ENCODE assay signal across 24 cellular contexts in the genomic region with DNA sequence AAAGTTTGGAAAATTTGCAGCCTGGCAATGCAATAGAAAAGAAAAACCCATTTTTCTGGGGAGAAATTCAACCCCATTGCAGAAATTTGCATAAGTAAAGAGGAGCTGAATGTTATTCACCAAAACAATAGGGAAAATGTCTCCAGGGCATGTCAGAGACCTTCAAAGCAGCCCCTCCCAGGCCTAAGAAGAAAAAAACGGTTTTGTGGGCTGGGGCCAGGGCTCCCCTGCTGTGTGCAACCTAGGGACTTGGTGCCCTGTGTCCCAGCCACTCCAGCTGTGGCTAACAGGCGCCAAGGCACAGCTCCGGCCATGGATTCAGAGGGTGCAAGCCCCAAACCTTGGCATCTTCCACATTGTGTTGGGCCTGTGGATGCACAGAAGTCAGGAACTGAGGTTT.
"Had no signal": no experiment of that assay in that cellular context is flagged by ENCODE, and none has a peak within 500 bp of the region (broad histone marks: within the 10 kb centered on the region; RNA-seq: fewer than 3 reads in every experiment).

No MANE protein-coding gene starts in this region.

- H3K27me3 Mint-ChIP-seq: activated CD4-positive, alpha-beta memory T cell treated with anti-CD3 and anti-CD28 coated beads, Interleukin-2, amount 10 ng/mL, durations not matched to agents 7 days and 5 days; activated CD4-positive, alpha-beta T cell treated with anti-CD3 and anti-CD28 coated beads for 36 hours; activated naive CD4-positive, alpha-beta T cell treated with anti-CD3 and anti-CD28 coated beads, Interleukin-2, amount 10 ng/mL, durations not matched to agents 7 days and 5 days; activated naive CD8-positive, alpha-beta T cell treated with anti-CD3 and anti-CD28 coated beads for 36 hours had no signal

- H3K4me2 ChIP-seq: SK-N-SH had no signal

- H3K27ac ChIP-seq: brain microvascular endothelial cell, cardiac muscle cell, Peyer's patch, RWPE1, SJCRH30, VCaP had no signal

- H3K27me3 ChIP-seq: brain microvascular endothelial cell, cardiac muscle cell, Peyer's patch, SJCRH30 had no signal

- H3K4me3 Mint-ChIP-seq: activated CD4-positive, alpha-beta memory T cell treated with anti-CD3 and anti-CD28 coated beads, Interleukin-2, amount 10 ng/mL, durations not matched to agents 7 days and 5 days; activated CD4-positive, alpha-beta T cell treated with anti-CD3 and anti-CD28 coated beads for 36 hours; activated naive CD4-positive, alpha-beta T cell treated with anti-CD3 and anti-CD28 coated beads, Interleukin-2, amount 10 ng/mL, durations not matched to agents 7 days and 5 days; activated naive CD8-positive, alpha-beta T cell treated with anti-CD3 and anti-CD28 coated beads for 36 hours had no signal

- H3K4me3 ChIP-seq: cardiac muscle cell, Peyer's patch, SJCRH30 had no signal

- H3K9ac ChIP-seq: SK-N-SH had no signal

- ATAC-seq: activated CD4-positive, alpha-beta T cell treated with anti-CD3 and anti-CD28 coated beads for 36 hours had no signal

- H3K27ac Mint-ChIP-seq: activated CD4-positive, alpha-beta memory T cell treated with anti-CD3 and anti-CD28 coated beads, Interleukin-2, amount 10 ng/mL, durations not matched to agents 7 days and 5 days; activated CD4-positive, alpha-beta T cell treated with anti-CD3 and anti-CD28 coated beads for 36 hours; activated naive CD4-positive, alpha-beta T cell treated with anti-CD3 and anti-CD28 coated beads, Interleukin-2, amount 10 ng/mL, durations not matched to agents 7 days and 5 days; activated naive CD8-positive, alpha-beta T cell treated with anti-CD3 and anti-CD28 coated beads for 36 hours; activated T-helper 2 cell treated with anti-CD3 and anti-CD28 coated beads, Interferon-gamma antibody, Interleukin-2, Interleukin-4, amounts not matched to agents 10 μg/mL and 5 μg/mL and 100 μg/mL, durations not matched to agents 14 hours and 24 hours and 36 hours had no signal

- H3K36me3 ChIP-seq: brain microvascular endothelial cell, cardiac muscle cell, Peyer's patch, SJCRH30 had no signal

- H3K4me1 ChIP-seq: Peyer's patch, SJCRH30 had no signal

- H3K9me2 ChIP-seq: SK-N-SH had no signal

- H3K4me1 Mint-ChIP-seq: activated CD4-positive, alpha-beta memory T cell treated with anti-CD3 and anti-CD28 coated beads, Interleukin-2, amount 10 ng/mL, durations not matched to agents 7 days and 5 days; activated CD4-positive, alpha-beta T cell treated with anti-CD3 and anti-CD28 coated beads for 36 hours; activated naive CD4-positive, alpha-beta T cell treated with anti-CD3 and anti-CD28 coated beads, Interleukin-2, amount 10 ng/mL, durations not matched to agents 7 days and 5 days; activated naive CD8-positive, alpha-beta T cell treated with anti-CD3 and anti-CD28 coated beads for 36 hours had no signal

- H3K36me3 Mint-ChIP-seq: activated naive CD4-positive, alpha-beta T cell treated with anti-CD3 and anti-CD28 coated beads, Interleukin-2, amount 10 ng/mL, durations not matched to agents 7 days and 5 days; activated naive CD8-positive, alpha-beta T cell treated with anti-CD3 and anti-CD28 coated beads for 36 hours had no signal

- H3K9me3 ChIP-seq: Peyer's patch, SJCRH30, SK-N-SH had no signal

- DNase-seq: activated CD4-positive, alpha-beta memory T cell treated with anti-CD3 and anti-CD28 coated beads, Interleukin-2, amount 10 ng/mL, durations not matched to agents 7 days and 5 days; activated CD4-positive, alpha-beta T cell treated with anti-CD3 and anti-CD28 coated beads for 36 hours; activated CD4-positive, alpha-beta T cell treated with anti-CD3 and anti-CD28 coated beads, Interleukin-2, amount 50 U/mL, for 1 hour; activated gamma-delta T cell treated with Interleukin-2 at 50 U/mL for 16 hours; activated naive CD4-positive, alpha-beta T cell treated with anti-CD3 and anti-CD28 coated beads, Interleukin-2, amount 10 ng/mL, durations not matched to agents 7 days and 5 days; activated naive CD8-positive, alpha-beta T cell treated with anti-CD3 and anti-CD28 coated beads for 36 hours; activated T-cell treated with anti-CD3 and anti-CD28 coated beads for 4 hours; activated T-cell treated with anti-CD3 and anti-CD28 coated beads, Interleukin-2, amount 50 U/mL, for 48 hours; brain microvascular endothelial cell; NCI-H1048; NCI-H2029; NCI-H2107; NCI-H2171 treated with DMSO at 0.1 percent for 48 hours; NCI-H226; NK-92 treated with Interleukin-12 subunit alpha and Interleukin-12 subunit beta, amount 100 ng/mL, for 24 hours; Peyer's patch; Right ventricle myocardium superior; SJCRH30; SK-N-SH; T-helper 1 cell had no signal
